In genomic region chr2:32235315-32235714, GRCh38 we compare ENCODE assay signal across 1 cellular context.
TF ChIP-seq lines count a peak whose summit lies in the region.

No MANE protein-coding gene starts in this region.

TF ChIP-seq in IMR-90, 13 proteins besides CTCF, POLR2A, EP300 and RAD21:
- TF ChIP-seq FOS (IDR thresholded peaks at IDR 0.05; ENCODE audit: low read depth, low read length): no peak
- TF ChIP-seq ELK1 (IDR thresholded peaks at IDR 0.05; ENCODE audit: borderline replicate concordance, low read depth, low read length): no peak
- TF ChIP-seq MAFK (IDR thresholded peaks at IDR 0.05; ENCODE audit: low read depth, low read length): no peak
- no peak for TF ChIP-seq CEBPB (IDR thresholded peaks at IDR 0.05; ENCODE audit: low read depth, low read length)
- TF ChIP-seq SMC3 (IDR thresholded peaks at IDR 0.05; ENCODE audit: low read depth, low read length): no peak
- no peak for TF ChIP-seq CHD1 (IDR thresholded peaks at IDR 0.05; ENCODE audit: low read depth, low read length)
- no peak for TF ChIP-seq NFE2L2 (IDR thresholded peaks at IDR 0.05; ENCODE audit: low read depth, low read length)
- no peak for TF ChIP-seq BHLHE40 (IDR thresholded peaks at IDR 0.05; ENCODE audit: low read depth, low read length)
- no peak for TF ChIP-seq RFX5 (IDR thresholded peaks at IDR 0.05; ENCODE audit: low read depth, low read length)
- TF ChIP-seq USF2 (IDR thresholded peaks at IDR 0.05; ENCODE audit: low read depth, low read length): no peak
- TF ChIP-seq MXI1 (IDR thresholded peaks at IDR 0.05; ENCODE audit: borderline replicate concordance, low read depth, low read length): no peak
- TF ChIP-seq RCOR1 (IDR thresholded peaks at IDR 0.05; ENCODE audit: insufficient replicate concordance, low read length): no peak
- TF ChIP-seq MAZ (IDR thresholded peaks at IDR 0.05; ENCODE audit: borderline replicate concordance, low read depth, low read length): no peak
TF ChIP-seq in IMR-90: peak in this region for 0.
